Comparison of ENCODE assay signal across 8 cellular contexts in the genomic region with DNA sequence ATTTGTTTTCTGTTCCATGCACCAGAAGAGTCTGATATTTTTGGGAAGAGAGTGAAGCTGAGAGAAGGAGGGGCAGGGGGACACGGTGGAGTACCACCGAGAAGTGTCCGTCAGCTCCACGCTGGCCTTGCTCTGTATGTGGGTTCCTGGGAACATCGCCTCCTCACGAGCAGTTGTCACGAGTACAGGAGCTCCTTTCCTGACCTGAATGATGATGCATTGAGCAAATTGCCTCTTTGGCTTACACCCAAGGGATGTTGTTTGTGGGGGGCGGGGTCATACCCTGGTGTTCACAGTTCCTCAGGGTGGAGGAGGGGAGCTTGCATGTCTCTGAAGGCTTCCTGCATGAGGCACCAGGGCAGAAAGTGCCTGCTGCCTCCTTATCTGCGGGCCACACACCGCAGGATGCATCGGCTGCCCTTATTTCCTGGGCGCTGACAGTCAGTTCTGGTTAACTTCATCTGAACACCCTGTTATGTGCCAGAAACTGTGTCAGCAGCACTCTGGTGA. TPM values are rescaled to one million over a fixed set of nuclear protein-coding genes. Genes with fewer than 3 reads are reported as not detected.
DNase-seq lines count a peak whose midpoint lies in the region; ATAC-seq, FAIRE-seq and TF ChIP-seq lines count a peak whose summit lies in the region.

No MANE protein-coding gene starts in this region.

- peaks cover 34% of the 10 kb centered on the region for H3K9me1 ChIP-seq in IMR-90 (ENCODE audit: insufficient read depth, low read length)

- H3K18ac ChIP-seq in IMR-90 (ENCODE audit: low read depth, low read length) = no peak overlapping the region

- BruUV-seq in IMR-90 (replicated peaks; lab: Mats Ljungman, UMichigan) = no TSS peak

- peak overlapping the region; percentile 62 for H3K4ac ChIP-seq in IMR-90 (ENCODE audit: low read depth, low read length)

- no peak overlapping the region for H2BK5ac ChIP-seq in IMR-90 (ENCODE audit: low read depth, low read length, poor library complexity, severe bottlenecking)

- H3K27ac ChIP-seq in BLaER1 treated with 17β-estradiol and CSF1 and Interleukin-3, amounts not matched to agents 10 nM and 100 nM = peak overlapping the region in 9 of 11 experiments; percentile 30 to 66 (median 51); a peak in 17 of 22 replicates
- H3K27ac ChIP-seq in IMR-90 (ENCODE audit: insufficient read depth, low read length) (no peak overlapping the region), small intestine (ENCODE audit: low read depth in 1 of 2, low read length in 1 of 2) (no peak overlapping the region)

- H3K9me3 ChIP-seq in BLaER1 treated with 17β-estradiol and CSF1 and Interleukin-3, amounts not matched to agents 10 nM and 100 nM (replicated peaks in 1 of 11) = peaks cover 0 to 13% (median 12%) of the 10 kb centered on the region in 11 experiments; a peak in 13 of 22 replicates
- no peaks in the 10 kb centered on the region for H3K9me3 ChIP-seq in IMR-90 (ENCODE audit: control insufficient read depth, insufficient read depth, low read length)
- H3K9me3 ChIP-seq in small intestine (ENCODE audit: control insufficient read depth, low read depth) = no peaks in the 10 kb centered on the region

- H4K8ac ChIP-seq in IMR-90 (ENCODE audit: low read depth in 2 of 2, low read length in 2 of 2) = peak overlapping the region in 1 of 2 experiments; percentile 63; a peak in 1 of 4 replicates

- peak overlapping the region; percentile 75; the same call in 1 of the 2 replicates for H3K14ac ChIP-seq in IMR-90 (replicated peaks; ENCODE audit: low read depth, low read length)

- H3K36me3 ChIP-seq in BLaER1 treated with 17β-estradiol and CSF1 and Interleukin-3, amounts not matched to agents 10 nM and 100 nM = no peaks in the 10 kb centered on the region
- H3K36me3 ChIP-seq in IMR-90 (ENCODE audit: control insufficient read depth, insufficient read depth, low read length) (no peaks in the 10 kb centered on the region), small intestine (ENCODE audit: control insufficient read depth in 2 of 2, insufficient read depth in 2 of 2, low read length in 2 of 2) (no peaks in the 10 kb centered on the region)

- H3K79me1 ChIP-seq in IMR-90 (ENCODE audit: low read depth in 1 of 2, low read length in 2 of 2) = no peaks in the 10 kb centered on the region

- peaks cover 23 to 46% (median 41%) of the 10 kb centered on the region in 10 experiments for H3K4me1 ChIP-seq in BLaER1 treated with 17β-estradiol and CSF1 and Interleukin-3, amounts not matched to agents 10 nM and 100 nM
- H3K4me1 ChIP-seq in IMR-90 (ENCODE audit: control insufficient read depth, insufficient read depth, low read length) (peaks cover 12% of the 10 kb centered on the region), small intestine (ENCODE audit: control insufficient read depth in 2 of 2, insufficient read depth in 1 of 2, low read depth in 1 of 2, low read length in 1 of 2) (no peaks in the 10 kb centered on the region)

- H2BK20ac ChIP-seq in IMR-90 (ENCODE audit: low read depth, low read length) = peak overlapping the region; percentile 56; the same call in 1 of the 2 replicates

- no peaks in the 10 kb centered on the region for H3K27me3 ChIP-seq in BLaER1 treated with 17β-estradiol and CSF1 and Interleukin-3, amounts not matched to agents 10 nM and 100 nM
- H3K27me3 ChIP-seq in IMR-90 (ENCODE audit: control insufficient read depth, insufficient read depth, low read length) = no peaks in the 10 kb centered on the region
- no peaks in the 10 kb centered on the region for H3K27me3 ChIP-seq in small intestine (ENCODE audit: control insufficient read depth in 2 of 2, insufficient read depth in 2 of 2, low read length in 2 of 2)

- H2AK5ac ChIP-seq in IMR-90 (ENCODE audit: low read depth, low read length) = peak overlapping the region; percentile 81

- H4K5ac ChIP-seq in IMR-90 (ENCODE audit: low read depth, low read length) = no peak overlapping the region

- ATAC-seq in IMR-90 (ENCODE audit: low read depth) (0 out of 2 replicates have a peak, but pooled peaks have one; percentile 9), HG02798 (IDR thresholded peaks at IDR 0.05; ENCODE audit: poor library complexity, unreplicated experiment) (no peak), GM19463 (IDR thresholded peaks at IDR 0.05; ENCODE audit: unreplicated experiment) (no peak)

- no peak overlapping the region for H3K23ac ChIP-seq in IMR-90 (ENCODE audit: low read depth, low read length)

- H2AFZ ChIP-seq in IMR-90 (replicated peaks; ENCODE audit: low read length, poor library complexity) = peak overlapping the region; percentile 54

- CTCF ChIA-PET in IMR-90 (lab: Yijun Ruan, JAX) = interaction anchor here (0.6 to 1.0 kb wide), 2 partner anchors 16 to 36 kb away, joined by 3 to 7 read pairs; a partner anchor contains a TSS

- WGBS in IMR-90 (ENCODE audit: extremely low coverage in 2 of 2, insufficient read length in 1 of 2), 2 experiments = 64% methylated on average over 7 of the region's 12 CpGs; no CpG with 5 or more reads in 1 of the 2 experiments
- WGBS in small intestine, 3 donors = 25 to 39% (median 29%) methylated on average over 12 of the region's 12 CpGs

- no peak for TF ChIP-seq CTCF in IMR-90 (conservative IDR thresholded peaks at IDR 0.05; ENCODE audit: low read depth, low read length)

- intact Hi-C loops in IMR-90 (cut with micrococcal nuclease) = no loop called here

- no peak overlapping the region for H3K4me3 ChIP-seq in BLaER1 treated with 17β-estradiol and CSF1 and Interleukin-3, amounts not matched to agents 10 nM and 100 nM
- H3K4me3 ChIP-seq in IMR-90 (ENCODE audit: insufficient read depth, low read depth, low read length) (no peak overlapping the region), small intestine (ENCODE audit: low read depth in 1 of 2, low read length in 2 of 2) (no peak overlapping the region)

- H3K4me2 ChIP-seq in BLaER1 treated with 17β-estradiol and CSF1 and Interleukin-3, amounts not matched to agents 10 nM and 100 nM = peak overlapping the region; percentile 61 to 88 (median 77)
- no peak overlapping the region for H3K4me2 ChIP-seq in IMR-90 (ENCODE audit: low read depth, low read length)

- TF ChIP-seq POLR2A in IMR-90 (IDR thresholded peaks at IDR 0.05; ENCODE audit: low read depth, low read length) = no peak

- FAIRE-seq in small intestine (lab: Jason Lieb, UNC) = no peak

- H3K9ac ChIP-seq in BLaER1 treated with 17β-estradiol and CSF1 and Interleukin-3, amounts not matched to agents 10 nM and 100 nM = peak overlapping the region in 6 of 11 experiments; percentile 22 to 59 (median 40); a peak in 10 of 22 replicates
- H3K9ac ChIP-seq in IMR-90 (ENCODE audit: low read depth, low read length) = no peak overlapping the region

- peak overlapping the region; percentile 10 for H2AK9ac ChIP-seq in IMR-90 (replicated peaks; ENCODE audit: low read depth, low read length, poor library complexity)

- no peak for TF ChIP-seq RAD21 in IMR-90 (IDR thresholded peaks at IDR 0.05; ENCODE audit: low read length)

- dilution Hi-C loops in IMR-90 (cut with HindIII; ENCODE audit: low sequenced_read_pairs, unreplicated experiment) = no loop called here

- H4K20me1 ChIP-seq in BLaER1 treated with 17β-estradiol and CSF1 and Interleukin-3, amounts not matched to agents 10 nM and 100 nM = no peaks in the 10 kb centered on the region
- no peaks in the 10 kb centered on the region for H4K20me1 ChIP-seq in IMR-90 (ENCODE audit: insufficient read depth, low read length)

- in situ Hi-C loops in IMR-90 (cut with MboI; ENCODE audit: low sequenced_read_pairs) = no loop called here

- peak overlapping the region; percentile 60; the same call in 1 of the 2 replicates for H2BK120ac ChIP-seq in IMR-90 (ENCODE audit: low read depth, low read length)

- H3K56ac ChIP-seq in IMR-90 (ENCODE audit: extremely low read depth, insufficient read depth, low read length) = no peak overlapping the region

- DNase-seq in IMR-90 (peak; percentile 55), small intestine (peak; percentile 59), superior temporal gyrus (ENCODE audit: extremely low spot score) (no peak)
- peak; percentile 49 to 64 for DNase-seq in activated CD4-positive, alpha-beta T cell treated with anti-CD3 and anti-CD28 coated beads for 4 hours
- peak; percentile 52 for DNase-seq in effector CD4-positive, alpha-beta T cell

- H4K91ac ChIP-seq in IMR-90 (ENCODE audit: insufficient read depth, low read depth, low read length) = peak overlapping the region; percentile 66

- POLR2A ChIA-PET in IMR-90 (lab: Charles Lee; ENCODE audit: unreplicated experiment) = no interaction called here

- H2BK15ac ChIP-seq in IMR-90 (ENCODE audit: low read depth, low read length) = peak overlapping the region; percentile 73; the same call in 2 of the 3 replicates

TF ChIP-seq in IMR-90, 13 proteins besides CTCF, POLR2A, EP300 and RAD21:
- TF ChIP-seq BHLHE40 (IDR thresholded peaks at IDR 0.05; ENCODE audit: low read depth, low read length) = peak; percentile 66
- no peak for TF ChIP-seq FOS (IDR thresholded peaks at IDR 0.05; ENCODE audit: low read depth, low read length)

RNA-seq across cellular contexts. Expression of a gene that starts 36.2 kb away (rescaled TPM):
- 0.90 and 1.4 TPM in 2 replicates for total RNA-seq in IMR-90 (2012; rRNA removed)
- polyA plus RNA-seq in IMR-90 (2012; rRNA removed) = 0.77 and 1.1 TPM in 2 replicates
- polyA plus RNA-seq in IMR-90 (2012; cell fraction: cytosol; rRNA removed) = 0.41 and 0.58 TPM in 2 replicates
- 0.60 and 1.3 TPM in 2 replicates for polyA plus RNA-seq in IMR-90 (2012; cell fraction: nucleus; rRNA removed; ENCODE audit: low replicate concordance)
- polyA plus RNA-seq in small intestine = 1 to 10 TPM; 2.4 to 4.7 (median 4.5) TPM

Comparison
In these comparisons a context has a peak if more than half of its experiments do, and no peak if none do; other contexts are left out.
1. H3K27ac ChIP-seq: peak in BLaER1 treated with 17β-estradiol and CSF1 and Interleukin-3, amounts not matched to agents 10 nM and 100 nM (9 of 11); none in IMR-90 (single experiment) and small intestine (0 of 2).